ENCODE assay signal across 8 cellular contexts in genomic region chr5:67003906-67004729, GRCh38.
A peak's percentile ranks its signal among the peaks of the same experiment; 100 is the strongest.
DNase-seq lines count a peak whose midpoint lies in the region; ATAC-seq, FAIRE-seq and TF ChIP-seq lines count a peak whose summit lies in the region.

No MANE protein-coding gene starts in this region.

- H3K27me3 Mint-ChIP-seq in activated T-helper 17 cell treated with anti-CD3 and anti-CD28 coated beads, Interleukin-2, amount 50 U/mL, for 72 hours = no peaks in the 10 kb centered on the region
- H3K27me3 Mint-ChIP-seq in naive B cell = no peaks in the 10 kb centered on the region

- H3K4me3 Mint-ChIP-seq in activated T-helper 17 cell treated with anti-CD3 and anti-CD28 coated beads, Interleukin-2, amount 50 U/mL, for 72 hours = peak overlapping the region; percentile 94
- peak overlapping the region; percentile 87 to 96 (median 94) for H3K4me3 Mint-ChIP-seq in naive B cell

- TF ChIP-seq CTCF in AG09309 (IDR thresholded peaks at IDR 0.05; ENCODE audit: control insufficient read depth, insufficient read depth, low read depth, low read length, missing control alignments) (no peak), fibroblast of mammary gland (conservative IDR thresholded peaks at IDR 0.05; ENCODE audit: control insufficient read depth, insufficient read depth, low read depth, low read length) (no peak)

- H3K27ac Mint-ChIP-seq in activated T-helper 17 cell treated with anti-CD3 and anti-CD28 coated beads, Interleukin-2, amount 50 U/mL, for 72 hours = peak overlapping the region; percentile 92
- peak overlapping the region; percentile 46 to 96 (median 85) for H3K27ac Mint-ChIP-seq in naive B cell

- DNase-seq in AG09309 (ENCODE audit: low read depth) (peak; percentile 63), RCC 7860 (ENCODE audit: low spot score) (peak; percentile 62), fibroblast of mammary gland (ENCODE audit: low read depth) (peak; percentile 82), naive B cell (peak; percentile 71)
- peak; percentile 93 for DNase-seq in Jurkat, Clone E6-1 (ENCODE audit: low read depth, low spot score)
- peak; percentile 69 for DNase-seq in stimulated activated CD8-positive, alpha-beta memory T cell treated with anti-CD3 and anti-CD28 coated beads, Interleukin-7, amount 100 ng/mL, for 24 hours (ENCODE audit: low read depth)

- H3K4me3 ChIP-seq in AG09309 (ENCODE audit: control insufficient read depth, low read depth, low read length) (peak overlapping the region; percentile 60), fibroblast of mammary gland (ENCODE audit: control insufficient read depth, low read depth, low read length) (peak overlapping the region; percentile 74)
- H3K4me3 ChIP-seq in Jurkat, Clone E6-1 (ENCODE audit: low read length) = peak overlapping the region; percentile 75

- no peak for FAIRE-seq in RCC 7860 (lab: Jason Lieb, UNC)

- H3K9me3 Mint-ChIP-seq in activated T-helper 17 cell treated with anti-CD3 and anti-CD28 coated beads, Interleukin-2, amount 50 U/mL, for 72 hours = no peaks in the 10 kb centered on the region
- H3K9me3 Mint-ChIP-seq in naive B cell = no peaks in the 10 kb centered on the region

- ATAC-seq in GM19438 (IDR thresholded peaks at IDR 0.05; ENCODE audit: low read depth, unreplicated experiment) = peak; percentile 76
- ATAC-seq in activated T-helper 17 cell treated with anti-CD3 and anti-CD28 coated beads, Interleukin-2, amount 50 U/mL, for 72 hours (replicated peaks) = peak; percentile 79
- peak; percentile 84 to 87 for ATAC-seq in naive B cell (ENCODE audit: low read depth in 2 of 2)

- peaks cover 37% of the 10 kb centered on the region for H3K4me1 Mint-ChIP-seq in activated T-helper 17 cell treated with anti-CD3 and anti-CD28 coated beads, Interleukin-2, amount 50 U/mL, for 72 hours
- H3K4me1 Mint-ChIP-seq in naive B cell = peaks cover 14 to 24% (median 18%) of the 10 kb centered on the region in 3 donors

- H3K36me3 Mint-ChIP-seq in activated T-helper 17 cell treated with anti-CD3 and anti-CD28 coated beads, Interleukin-2, amount 50 U/mL, for 72 hours (ENCODE audit: low read depth) = peaks cover 50% of the 10 kb centered on the region
- no peaks in the 10 kb centered on the region for H3K36me3 Mint-ChIP-seq in naive B cell

Comparison
In these comparisons a context has a peak if more than half of its experiments do, and no peak if none do; other contexts are left out.
1. Peak in every context shown above with its lines: DNase-seq, ATAC-seq and H3K4me3 ChIP-seq.